In the genomic region with DNA sequence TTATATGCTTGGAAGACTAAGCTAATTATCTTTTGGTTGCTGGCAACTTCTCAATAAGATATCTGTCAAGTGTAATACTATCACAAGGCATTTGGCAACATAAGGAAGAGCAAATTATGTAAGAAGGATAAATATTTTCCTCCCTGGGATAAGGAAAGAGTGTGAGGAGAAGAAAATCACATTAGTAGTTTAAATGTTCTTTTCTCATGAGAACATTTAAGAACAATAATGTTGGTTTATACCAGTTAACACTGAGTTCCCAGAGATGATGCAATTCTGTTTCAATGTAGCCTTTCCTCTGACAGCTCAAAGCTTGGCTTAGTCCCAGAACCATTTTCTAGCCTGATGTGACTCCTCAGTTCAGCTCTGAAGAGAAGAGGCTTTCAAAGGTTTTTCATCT, we compare ENCODE assay signal across 10 cellular contexts.
A peak's percentile ranks its signal among the peaks of the same experiment; 100 is the strongest.
DNase-seq lines count a peak whose midpoint lies in the region; ATAC-seq and TF ChIP-seq lines count a peak whose summit lies in the region.
"Had no signal": no experiment of that assay in that cellular context is flagged by ENCODE, and none has a peak within 500 bp of the region (broad histone marks: within the 10 kb centered on the region; RNA-seq: fewer than 3 reads in every experiment).

No MANE protein-coding gene starts in this region.

- peaks cover 9% of the 10 kb centered on the region for H3K27me3 Mint-ChIP-seq in activated T-cell treated with anti-CD3 and anti-CD28 coated beads, Interleukin-2, amount 50 U/mL, for 4 hours (ENCODE audit: low read depth)

- H3K27me3 ChIP-seq in dorsolateral prefrontal cortex: no peaks in the 10 kb centered on the region

- no peaks in the 10 kb centered on the region for H3K4me1 Mint-ChIP-seq in activated T-cell treated with anti-CD3 and anti-CD28 coated beads, Interleukin-2, amount 50 U/mL, for 4 hours (ENCODE audit: low read depth)

- no peak overlapping the region for H3K4me3 Mint-ChIP-seq in activated T-cell treated with anti-CD3 and anti-CD28 coated beads, Interleukin-2, amount 50 U/mL, for 4 hours

- no peak for TF ChIP-seq CTCF in AG09319 (IDR thresholded peaks at IDR 0.05; ENCODE audit: low read depth, low read length)
- TF ChIP-seq CTCF in dorsolateral prefrontal cortex (IDR thresholded peaks at IDR 0.05 in 54 of 56, conservative IDR thresholded peaks at IDR 0.05 in 2 of 56; ENCODE audit: low read depth in 1 of 56, partially characterized antibody in 56 of 56): no peak
- no peak for TF ChIP-seq CTCF in GM20000 (IDR thresholded peaks at IDR 0.05; ENCODE audit: extremely low read depth, missing control alignments)

- intact Hi-C loops in dorsolateral prefrontal cortex (cut with DNase I): no loop called here

- DNase-seq in AG09319 (ENCODE audit: extremely low read depth, low read depth) (peak; percentile 15), NCI-H2029 treated with DMSO at 0.1 percent for 48 hours (lab: John Stamatoyannopoulos, UW) (peak; percentile 55), dorsolateral prefrontal cortex (peak in 1 of 10 donors; percentile 18), middle frontal gyrus (ENCODE audit: extremely low spot score, low spot score) (peak; percentile 16), T-helper 1 cell (no peak), cerebellum (ENCODE audit: low spot score) (no peak), GM20000 (ENCODE audit: low spot score) (no peak)
- DNase-seq in activated T-cell treated with anti-CD3 and anti-CD28 coated beads, Interleukin-2, amount 50 U/mL, for 4 hours: no peak
- DNase-seq: GOT3, NCI-H187 had no signal

- H3K36me3 Mint-ChIP-seq in activated T-cell treated with anti-CD3 and anti-CD28 coated beads, Interleukin-2, amount 50 U/mL, for 4 hours (ENCODE audit: insufficient read depth): no peaks in the 10 kb centered on the region

- ATAC-seq in activated T-cell treated with anti-CD3 and anti-CD28 coated beads, Interleukin-2, amount 50 U/mL, for 4 hours: no peak

- H3K27ac ChIP-seq in dorsolateral prefrontal cortex: peak overlapping the region in 39 of 59 donors; percentile 2 to 75 (median 44)

- no peaks in the 10 kb centered on the region for H3K9me3 Mint-ChIP-seq in activated T-cell treated with anti-CD3 and anti-CD28 coated beads, Interleukin-2, amount 50 U/mL, for 4 hours

- no peak overlapping the region for H3K4me3 ChIP-seq in dorsolateral prefrontal cortex

Comparison
In these comparisons a context has a peak if more than half of its experiments do, and no peak if none do; other contexts are left out.
1. DNase-seq: peak in AG09319 (single experiment), NCI-H2029 treated with DMSO at 0.1 percent for 48 hours (single experiment) and middle frontal gyrus (single experiment); none in T-helper 1 cell (0 of 5), cerebellum (single experiment), GM20000 (single experiment) and activated T-cell treated with anti-CD3 and anti-CD28 coated beads, Interleukin-2, amount 50 U/mL, for 4 hours (single experiment).